In the genomic region with DNA sequence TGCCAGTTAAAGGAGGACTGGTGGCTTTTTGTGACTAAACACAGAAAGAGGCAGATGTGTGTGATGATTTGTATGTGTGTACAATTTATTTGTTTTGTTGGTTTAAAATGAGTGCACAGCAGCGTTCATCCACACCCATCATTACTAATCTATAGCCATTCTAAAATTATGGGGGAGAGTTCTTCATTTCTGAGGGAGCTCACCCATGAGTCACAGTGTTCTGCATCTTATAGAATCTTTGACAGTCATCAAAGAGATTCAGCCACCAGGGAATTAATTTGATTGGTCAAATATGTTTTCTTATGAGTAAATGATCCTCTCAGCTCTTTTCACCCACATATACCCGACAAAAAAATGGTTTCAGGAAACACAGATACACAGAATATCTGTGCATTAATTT, we compare ENCODE assay signal across 17 cellular contexts.
"Had no signal": no experiment of that assay in that cellular context is flagged by ENCODE, and none has a peak within 500 bp of the region (broad histone marks: within the 10 kb centered on the region; RNA-seq: fewer than 3 reads in every experiment).

No MANE protein-coding gene starts in this region.

- H3K27me3 ChIP-seq: gastrocnemius medialis, thyroid gland had no signal

- H3K27ac ChIP-seq: epithelial cell of prostate, gastrocnemius medialis, heart left ventricle, thyroid gland had no signal

- H3K36me3 ChIP-seq: gastrocnemius medialis, heart left ventricle, thyroid gland had no signal

- H3K9me3 ChIP-seq: gastrocnemius medialis, heart left ventricle, thyroid gland had no signal

- H3K4me1 ChIP-seq: gastrocnemius medialis, heart left ventricle, thyroid gland had no signal

- ATAC-seq: activated CD8-positive, alpha-beta T cell treated with anti-CD3 and anti-CD28 coated beads for 36 hours; effector memory CD8-positive, alpha-beta T cell; gastrocnemius medialis; heart left ventricle; sciatic nerve; stimulated activated memory B cell treated with anti-CD40 and anti-IgM and Interleukin-4, amounts not matched to agents 10 μg/mL and 1 μg/mL and 100 μg/mL, for 72 hours had no signal

- DNase-seq: activated B cell treated with CpG ODN at 0.5 μM for 24 hours; activated CD4-positive, alpha-beta T cell treated with anti-CD3 and anti-CD28 coated beads for 48 hours; activated CD8-positive, alpha-beta memory T cell treated with anti-CD3 and anti-CD28 coated beads, Interleukin-2, amount 50 U/mL, for 4 hours; activated CD8-positive, alpha-beta T cell treated with anti-CD3 and anti-CD28 coated beads for 36 hours; activated gamma-delta T cell treated with Interleukin-2 at 50 U/mL for 16 hours; activated T-cell treated with anti-CD3 and anti-CD28 coated beads, Interleukin-2, amount 50 U/mL, for 72 hours; amniotic stem cell; dermis blood vessel endothelial cell; effector memory CD8-positive, alpha-beta T cell; gastrocnemius medialis; heart left ventricle; occipital lobe; stimulated activated CD4-positive, alpha-beta T cell treated with anti-CD3 and anti-CD28 coated beads, Interleukin-2, amount 100 ng/mL, for 24 hours; thyroid gland had no signal

- H3K4me3 ChIP-seq: gastrocnemius medialis, heart left ventricle, thyroid gland had no signal
